28 cellular contexts compared by ENCODE assay signal in the genomic region with DNA sequence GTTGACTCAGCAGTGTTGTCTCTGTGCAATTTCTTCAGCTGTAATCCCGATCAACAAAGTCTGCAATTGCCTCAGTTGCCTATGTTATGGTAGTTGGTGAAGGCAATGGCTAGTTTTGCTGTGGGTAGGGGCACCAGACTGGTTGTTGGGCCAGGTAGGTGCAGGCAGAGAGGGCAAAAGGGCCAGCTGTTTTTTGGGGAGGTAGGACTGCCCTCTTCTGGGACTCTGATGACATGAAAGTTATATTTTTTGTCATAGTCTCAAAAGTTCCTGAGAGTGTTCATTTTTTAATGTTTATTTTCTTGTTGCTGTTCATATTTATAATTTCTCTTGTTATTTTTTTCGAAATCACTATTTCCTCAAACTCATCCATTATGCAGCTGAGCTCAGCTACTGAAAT. TPM values are rescaled to one million over a fixed set of nuclear protein-coding genes. Genes with fewer than 3 reads are reported as not detected.
"Had no signal": no experiment of that assay in that cellular context is flagged by ENCODE, and none has a peak within 500 bp of the region (broad histone marks: within the 10 kb centered on the region; RNA-seq: fewer than 3 reads in every experiment).

No MANE protein-coding gene starts in this region.

- H3K27ac Mint-ChIP-seq: activated CD4-positive, alpha-beta memory T cell treated with anti-CD3 and anti-CD28 coated beads for 36 hours; activated T-helper 17 cell treated with anti-CD3 and anti-CD28 coated beads, Interleukin-2, amount 50 U/mL, for 72 hours; natural killer cell; stimulated activated naive B cell treated with anti-CD40 and anti-IgM and Interleukin-4, amounts not matched to agents 10 μg/mL and 1 μg/mL and 100 μg/mL, for 72 hours; T-helper 2 cell treated with Interferon-gamma antibody and Interleukin-4, amounts not matched to agents 5 μg/mL and 100 μg/mL, for 36 hours had no signal

- H3K4me3 Mint-ChIP-seq: activated CD4-positive, alpha-beta memory T cell treated with anti-CD3 and anti-CD28 coated beads for 36 hours; activated T-cell treated with anti-CD3 and anti-CD28 coated beads, Interleukin-2, amount 50 U/mL, for 4 hours; activated T-helper 17 cell treated with anti-CD3 and anti-CD28 coated beads, Interleukin-2, amount 50 U/mL, for 72 hours; natural killer cell; stimulated activated naive B cell treated with anti-CD40 and anti-IgM and Interleukin-4, amounts not matched to agents 10 μg/mL and 1 μg/mL and 100 μg/mL, for 72 hours; T-helper 2 cell treated with Interferon-gamma antibody and Interleukin-4, amounts not matched to agents 5 μg/mL and 100 μg/mL, for 36 hours had no signal

- H3K27me3 ChIP-seq: colonic mucosa, left lung, right atrium auricular region, stomach, thyroid gland, upper lobe of right lung had no signal

- H3K36me3 Mint-ChIP-seq: activated CD4-positive, alpha-beta memory T cell treated with anti-CD3 and anti-CD28 coated beads for 36 hours; natural killer cell; stimulated activated naive B cell treated with anti-CD40 and anti-IgM and Interleukin-4, amounts not matched to agents 10 μg/mL and 1 μg/mL and 100 μg/mL, for 72 hours had no signal

- H3K36me3 ChIP-seq: colonic mucosa, left lung, lower lobe of right lung, right atrium auricular region, stomach, thyroid gland, upper lobe of right lung had no signal

- H3K4me3 ChIP-seq: colonic mucosa, left lung, lower lobe of right lung, right atrium auricular region, smooth muscle cell, stomach, thyroid gland, upper lobe of right lung had no signal

- H3K27me3 Mint-ChIP-seq: activated CD4-positive, alpha-beta memory T cell treated with anti-CD3 and anti-CD28 coated beads for 36 hours; activated T-helper 17 cell treated with anti-CD3 and anti-CD28 coated beads, Interleukin-2, amount 50 U/mL, for 72 hours; stimulated activated naive B cell treated with anti-CD40 and anti-IgM and Interleukin-4, amounts not matched to agents 10 μg/mL and 1 μg/mL and 100 μg/mL, for 72 hours had no signal

- H3K4me1 Mint-ChIP-seq: activated T-helper 17 cell treated with anti-CD3 and anti-CD28 coated beads, Interleukin-2, amount 50 U/mL, for 72 hours; natural killer cell; stimulated activated naive B cell treated with anti-CD40 and anti-IgM and Interleukin-4, amounts not matched to agents 10 μg/mL and 1 μg/mL and 100 μg/mL, for 72 hours had no signal

- H3K9me3 ChIP-seq: colonic mucosa, left lung, lower lobe of right lung, thyroid gland, upper lobe of right lung had no signal

- H3K9me3 Mint-ChIP-seq: activated CD4-positive, alpha-beta memory T cell treated with anti-CD3 and anti-CD28 coated beads for 36 hours; activated T-cell treated with anti-CD3 and anti-CD28 coated beads, Interleukin-2, amount 50 U/mL, for 4 hours; activated T-helper 17 cell treated with anti-CD3 and anti-CD28 coated beads, Interleukin-2, amount 50 U/mL, for 72 hours; natural killer cell; T-helper 2 cell treated with Interferon-gamma antibody and Interleukin-4, amounts not matched to agents 5 μg/mL and 100 μg/mL, for 36 hours had no signal

- FAIRE-seq: frontal cortex, islet of Langerhans had no signal

- DNase-seq: activated CD4-positive, alpha-beta memory T cell treated with anti-CD3 and anti-CD28 coated beads for 36 hours; activated CD4-positive, alpha-beta T cell treated with anti-CD3 and anti-CD28 coated beads for 48 hours; activated CD8-positive, alpha-beta memory T cell treated with anti-CD3 and anti-CD28 coated beads, Interleukin-2, amount 50 U/mL, for 48 hours; activated gamma-delta T cell treated with Interleukin-2 at 50 U/mL for 16 hours; activated naive CD4-positive, alpha-beta T cell treated with anti-CD3 and anti-CD28 coated beads, Interleukin-2, amount 50 U/mL, for 16 hours; activated T-cell treated with anti-CD3 and anti-CD28 coated beads, Interleukin-2, amount 50 U/mL, for 4 hours; amygdala; colonic mucosa; effector CD8-positive, alpha-beta T cell; left lung; lower lobe of right lung; mesenchymal stem cell; natural killer cell; stimulated activated CD4-positive, alpha-beta T cell treated with anti-CD3 and anti-CD28 coated beads, Interleukin-2, amount 100 ng/mL, for 24 hours; stimulated activated naive B cell treated with anti-CD40 and anti-IgM and Interleukin-4, amounts not matched to agents 10 μg/mL and 1 μg/mL and 100 μg/mL, for 72 hours; stomach; T-helper 1 cell; thyroid gland; upper lobe of right lung had no signal

- H3K27ac ChIP-seq: colonic mucosa, left lung, lower lobe of right lung, right atrium auricular region, stomach, thyroid gland, upper lobe of right lung had no signal

- ATAC-seq: activated T-cell treated with anti-CD3 and anti-CD28 coated beads, Interleukin-2, amount 50 U/mL, for 4 hours; activated T-helper 17 cell treated with anti-CD3 and anti-CD28 coated beads, Interleukin-2, amount 50 U/mL, for 72 hours; left lung; lower lobe of right lung; natural killer cell; stimulated activated naive B cell treated with anti-CD40 and anti-IgM and Interleukin-4, amounts not matched to agents 10 μg/mL and 1 μg/mL and 100 μg/mL, for 72 hours; upper lobe of right lung had no signal

- H3K4me1 ChIP-seq: colonic mucosa, left lung, lower lobe of right lung, right atrium auricular region, stomach, thyroid gland, upper lobe of right lung had no signal

RNA-seq across cellular contexts. Expression of a gene that starts 25.1 kb away (rescaled TPM):
- total RNA-seq: activated CD4-positive, alpha-beta memory T cell treated with anti-CD3 and anti-CD28 coated beads for 36 hours; activated T-cell treated with anti-CD3 and anti-CD28 coated beads, Interleukin-2, amount 50 U/mL, for 4 hours; activated T-helper 17 cell treated with anti-CD3 and anti-CD28 coated beads, Interleukin-2, amount 50 U/mL, for 72 hours; dermis microvascular lymphatic vessel endothelial cell; lower lobe of right lung; mononuclear cell; natural killer cell; pulmonary artery endothelial cell; thyroid gland; upper lobe of right lung had no signal
- polyA plus RNA-seq: smooth muscle cell had no signal
